7 cellular contexts compared by ENCODE assay signal in the genomic region with DNA sequence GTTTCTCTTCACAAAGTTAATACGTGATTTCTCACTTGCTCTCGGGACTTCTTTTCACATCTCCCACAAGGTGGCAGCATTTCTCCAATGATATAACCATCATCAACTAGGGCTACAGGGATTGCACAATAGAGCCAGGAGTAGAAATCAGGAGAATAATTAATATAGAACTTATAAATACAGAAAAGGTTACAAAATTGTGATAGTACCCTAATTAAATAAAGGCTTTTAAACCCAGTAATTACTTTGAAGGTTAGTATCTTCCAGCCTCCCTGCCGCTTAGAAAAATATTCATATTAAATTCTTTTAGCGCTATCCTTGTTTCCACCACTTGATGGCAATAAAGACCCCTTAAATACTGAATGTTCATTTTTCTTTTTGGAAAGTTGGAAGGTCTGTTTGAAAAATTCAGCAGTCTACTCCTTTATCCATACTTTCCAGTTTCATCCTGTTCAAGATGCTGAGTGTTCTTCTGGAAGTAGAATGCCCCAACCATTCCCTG.
DNase-seq lines count a peak whose midpoint lies in the region; ATAC-seq and TF ChIP-seq lines count a peak whose summit lies in the region.

No MANE protein-coding gene starts in this region.

- H3K9me3 Mint-ChIP-seq in activated CD4-positive, alpha-beta T cell treated with anti-CD3 and anti-CD28 coated beads, Interleukin-2, amount 10 ng/mL, durations not matched to agents 24 days and 14 days, result no peaks in the 10 kb centered on the region

- H3K4me3 Mint-ChIP-seq in activated CD4-positive, alpha-beta T cell treated with anti-CD3 and anti-CD28 coated beads, Interleukin-2, amount 10 ng/mL, durations not matched to agents 24 days and 14 days, result no peak overlapping the region

- no peaks in the 10 kb centered on the region for H3K36me3 ChIP-seq in parathyroid adenoma (ENCODE audit: control insufficient read depth, insufficient read depth, low read length)

- DNase-seq in ELR (ENCODE audit: low read depth) (peak; percentile 75), GM20000 (ENCODE audit: low spot score) (peak; percentile 63), NCI-H345 treated with DMSO at 0.1 percent for 48 hours (lab: John Stamatoyannopoulos, UW; ENCODE audit: unreplicated experiment) (peak; percentile 53), fibroblast of the conjunctiva (ENCODE audit: low read depth) (peak; percentile 69)
- peak; percentile 84 for DNase-seq in activated CD4-positive, alpha-beta T cell treated with anti-CD3 and anti-CD28 coated beads, Interleukin-2, amount 10 ng/mL, durations not matched to agents 24 days and 14 days

- no peak overlapping the region for H3K4me3 ChIP-seq in parathyroid adenoma (ENCODE audit: low read depth, low read length)

- H3K4me1 ChIP-seq in parathyroid adenoma, result peaks cover under 1% of the 10 kb centered on the region

- peak overlapping the region; percentile 57 for H3K4me2 ChIP-seq in parathyroid adenoma (ENCODE audit: low read length)

- no peak overlapping the region for H3K27ac ChIP-seq in parathyroid adenoma

- H3K4me1 Mint-ChIP-seq in activated CD4-positive, alpha-beta T cell treated with anti-CD3 and anti-CD28 coated beads, Interleukin-2, amount 10 ng/mL, durations not matched to agents 24 days and 14 days, result peaks cover 3% of the 10 kb centered on the region

- TF ChIP-seq CTCF in GM20000 (IDR thresholded peaks at IDR 0.05; ENCODE audit: extremely low read depth, missing control alignments) (peak; percentile 54), parathyroid adenoma (IDR thresholded peaks at IDR 0.05) (peak; percentile 72)

- H3K79me2 ChIP-seq in parathyroid adenoma, result no peaks in the 10 kb centered on the region

- H2AFZ ChIP-seq in parathyroid adenoma, result peak overlapping the region; percentile 48

- no peaks in the 10 kb centered on the region for H3K9me3 ChIP-seq in parathyroid adenoma (ENCODE audit: control insufficient read depth, low read length)

- H3K9ac ChIP-seq in parathyroid adenoma, result no peak overlapping the region

- no peaks in the 10 kb centered on the region for H3K36me3 Mint-ChIP-seq in activated CD4-positive, alpha-beta T cell treated with anti-CD3 and anti-CD28 coated beads, Interleukin-2, amount 10 ng/mL, durations not matched to agents 24 days and 14 days (ENCODE audit: low read depth)

- intact Hi-C loops in activated CD4-positive, alpha-beta T cell treated with anti-CD3 and anti-CD28 coated beads, Interleukin-2, amount 10 ng/mL, durations not matched to agents 24 days and 14 days (cut with micrococcal nuclease), result loop anchor here (1.0 to 10.0 kb wide), 7 partner anchors 61 to 959 kb away; no protein-coding TSS in a partner anchor

- ATAC-seq in HG03520 (IDR thresholded peaks at IDR 0.05; ENCODE audit: unreplicated experiment), result peak; percentile 81

- no peaks in the 10 kb centered on the region for H3K27me3 ChIP-seq in parathyroid adenoma (ENCODE audit: control insufficient read depth, insufficient read depth, low read length)

- H3K27me3 Mint-ChIP-seq in activated CD4-positive, alpha-beta T cell treated with anti-CD3 and anti-CD28 coated beads, Interleukin-2, amount 10 ng/mL, durations not matched to agents 24 days and 14 days, result no peaks in the 10 kb centered on the region

- H3K27ac Mint-ChIP-seq in activated CD4-positive, alpha-beta T cell treated with anti-CD3 and anti-CD28 coated beads, Interleukin-2, amount 10 ng/mL, durations not matched to agents 24 days and 14 days, result no peak overlapping the region
